ENCODE assay signal across 26 cellular contexts in genomic region chr15:31247404-31247803, GRCh38.
"Had no signal": no experiment of that assay in that cellular context is flagged by ENCODE, and none has a peak within 500 bp of the region (broad histone marks: within the 10 kb centered on the region; RNA-seq: fewer than 3 reads in every experiment).

No MANE protein-coding gene starts in this region.

- H3K4me3 Mint-ChIP-seq: activated naive CD8-positive, alpha-beta T cell; central memory CD8-positive, alpha-beta T cell; effector memory CD8-positive, alpha-beta T cell; naive thymus-derived CD4-positive, alpha-beta T cell; neural crest cell; stimulated activated naive CD8-positive, alpha-beta T cell treated with anti-CD3 and anti-CD28 coated beads, Interleukin-15, Interleukin-2, amounts not matched to agents 100 ng/mL and 50 ng/mL, for 24 hours; T-helper 1 cell treated with Interleukin-12 subunit alpha and Interleukin-12 subunit beta and Interleukin-4 antibody, amounts not matched to agents 30 μg/mL and 1 μg/mL, for 36 hours had no signal

- H3K4me3 ChIP-seq: adrenal gland, ascending aorta, colonic mucosa, dorsolateral prefrontal cortex, esophagus squamous epithelium, gastrocnemius medialis, heart left ventricle, lower lobe of right lung, prostate gland, spleen, tibial artery had no signal

- H3K27me3 Mint-ChIP-seq: activated naive CD8-positive, alpha-beta T cell; central memory CD8-positive, alpha-beta T cell; stimulated activated naive CD8-positive, alpha-beta T cell treated with anti-CD3 and anti-CD28 coated beads, Interleukin-15, Interleukin-2, amounts not matched to agents 100 ng/mL and 50 ng/mL, for 24 hours had no signal

- H3K36me3 Mint-ChIP-seq: activated naive CD8-positive, alpha-beta T cell had no signal

- ATAC-seq: effector memory CD8-positive, alpha-beta T cell; gastrocnemius medialis; heart left ventricle; lower lobe of right lung; naive thymus-derived CD4-positive, alpha-beta T cell had no signal

- H3K9me3 ChIP-seq: adrenal gland, ascending aorta, colonic mucosa, esophagus squamous epithelium, gastrocnemius medialis, heart left ventricle, lower lobe of right lung, prostate gland, spleen, tibial artery had no signal

- H3K27me3 ChIP-seq: adrenal gland, ascending aorta, colonic mucosa, dorsolateral prefrontal cortex, esophagus squamous epithelium, gastrocnemius medialis, heart left ventricle, spleen had no signal

- H3K27ac Mint-ChIP-seq: activated naive CD8-positive, alpha-beta T cell; effector memory CD8-positive, alpha-beta T cell; stimulated activated naive CD8-positive, alpha-beta T cell treated with anti-CD3 and anti-CD28 coated beads, Interleukin-15, Interleukin-2, amounts not matched to agents 100 ng/mL and 50 ng/mL, for 24 hours had no signal

- DNase-seq: activated CD4-positive, alpha-beta T cell treated with anti-CD3 and anti-CD28 coated beads for 1 hour; activated naive CD4-positive, alpha-beta T cell; activated T-cell treated with anti-CD3 and anti-CD28 coated beads, Interleukin-2, amount 50 U/mL, for 1 hour; adrenal gland; brain microvascular endothelial cell; colonic mucosa; effector memory CD8-positive, alpha-beta T cell; esophagus squamous epithelium; gastrocnemius medialis; lower lobe of right lung; mesendoderm; naive thymus-derived CD4-positive, alpha-beta T cell; spleen; stimulated activated CD4-positive, alpha-beta T cell treated with anti-CD3 and anti-CD28 coated beads, Interleukin-4, amount 100 ng/mL, for 1 hour; substantia nigra; tibial artery had no signal

- H3K4me1 ChIP-seq: adrenal gland, ascending aorta, colonic mucosa, esophagus squamous epithelium, gastrocnemius medialis, heart left ventricle, lower lobe of right lung, prostate gland, spleen, tibial artery had no signal

- H3K36me3 ChIP-seq: adrenal gland, ascending aorta, brain microvascular endothelial cell, colonic mucosa, esophagus squamous epithelium, gastrocnemius medialis, heart left ventricle, lower lobe of right lung, prostate gland, spleen, tibial artery had no signal

- H3K9me3 Mint-ChIP-seq: central memory CD8-positive, alpha-beta T cell; effector memory CD8-positive, alpha-beta T cell; stimulated activated naive CD8-positive, alpha-beta T cell treated with anti-CD3 and anti-CD28 coated beads, Interleukin-15, Interleukin-2, amounts not matched to agents 100 ng/mL and 50 ng/mL, for 24 hours had no signal

- H3K4me1 Mint-ChIP-seq: neural crest cell had no signal

- FAIRE-seq: keratinocyte had no signal

- H3K27ac ChIP-seq: adrenal gland, ascending aorta, brain microvascular endothelial cell, colonic mucosa, dorsolateral prefrontal cortex, esophagus squamous epithelium, gastrocnemius medialis, heart left ventricle, lower lobe of right lung, prostate gland, spleen, tibial artery had no signal
